ENCODE assay signal across 8 cellular contexts in the genomic region with DNA sequence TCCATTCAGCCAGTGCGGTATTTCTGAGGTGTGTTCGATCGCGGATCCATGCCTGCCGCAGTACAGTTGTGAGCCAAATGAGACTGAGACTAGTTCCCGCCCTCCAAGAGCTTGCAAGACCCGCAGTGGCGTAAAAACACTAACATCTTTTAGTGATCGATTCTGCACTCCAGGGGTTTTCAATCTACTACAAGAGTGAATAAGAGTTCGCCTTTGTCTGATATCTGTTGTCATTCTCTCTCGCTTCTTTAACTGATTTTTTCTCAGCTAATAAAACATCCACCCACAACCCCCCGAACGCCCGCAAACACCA. TPM values are rescaled to one million over a fixed set of nuclear protein-coding genes. Genes with fewer than 3 reads are reported as not detected.
DNase-seq lines count a peak whose midpoint lies in the region; ATAC-seq and TF ChIP-seq lines count a peak whose summit lies in the region.
"Had no signal": no experiment of that assay in that cellular context is flagged by ENCODE, and none has a peak within 500 bp of the region (broad histone marks: within the 10 kb centered on the region; RNA-seq: fewer than 3 reads in every experiment).

No MANE protein-coding gene starts in this region.

- H3K36me3 ChIP-seq in naive thymus-derived CD4-positive, alpha-beta T cell (ENCODE audit: control insufficient read depth in 2 of 3, insufficient read depth in 3 of 3, low read length in 3 of 3), result peaks cover 20 to 32% (median 23%) of the 10 kb centered on the region in 3 experiments

- POLR2A ChIA-PET in naive thymus-derived CD4-positive, alpha-beta T cell (lab: Charles Lee), result interaction anchor here (0.6 to 11.8 kb wide), 37 partner anchors 10 to 868 kb away, joined by 3 to 144 read pairs (median 5); a partner anchor contains a TSS
- POLR2A ChIA-PET in GM10248 (lab: Yijun Ruan, JAX), result interaction anchor here (0.6 to 1.2 kb wide), 11 partner anchors 10 to 1378 kb away, joined by 3 to 8 read pairs (median 4); no protein-coding TSS in a partner anchor

- peaks cover 4 to 31% (median 25%) of the 10 kb centered on the region in 5 donors for H3K36me3 Mint-ChIP-seq in naive thymus-derived CD4-positive, alpha-beta T cell

- no peaks in the 10 kb centered on the region for H3K9me3 Mint-ChIP-seq in naive thymus-derived CD4-positive, alpha-beta T cell

- peaks cover 43 to 46% of the 10 kb centered on the region in 2 donors for H3K4me1 ChIP-seq in naive thymus-derived CD4-positive, alpha-beta T cell (ENCODE audit: control insufficient read depth in 2 of 2, insufficient read depth in 2 of 2, low read length in 2 of 2)

- CTCF ChIA-PET in naive thymus-derived CD4-positive, alpha-beta T cell (lab: Charles Lee), result interaction anchor here (0.5 to 2.5 kb wide), 12 partner anchors 31 to 427 kb away, joined by 3 to 14 read pairs (median 3); no protein-coding TSS in a partner anchor
- CTCF ChIA-PET in GM10248 (lab: Yijun Ruan, JAX), result interaction anchor here (1.0 to 3.4 kb wide), 4 partner anchors 25 to 46 kb away, joined by 6 to 22 read pairs (median 9); no protein-coding TSS in a partner anchor

- intact Hi-C loops in dorsolateral prefrontal cortex (cut with DNase I), result loop anchor here (5.0 kb wide), 2 partner anchors 47 to 263 kb away; a partner anchor contains a TSS
- intact Hi-C loops in naive thymus-derived CD4-positive, alpha-beta T cell (cut with micrococcal nuclease), result loop anchor here in 1 of 2 donors (2.0 kb wide), 2 partner anchors 45 to 329 kb away; a partner anchor contains a TSS

- TF ChIP-seq CTCF in dorsolateral prefrontal cortex (IDR thresholded peaks at IDR 0.05 in 54 of 56, conservative IDR thresholded peaks at IDR 0.05 in 2 of 56; ENCODE audit: low read depth in 1 of 56, partially characterized antibody in 56 of 56) (peak in 2 of 56 donors; percentile 10 to 11), GM10248 (IDR thresholded peaks at IDR 0.05; ENCODE audit: control extremely low read depth, extremely low read depth, low read depth, missing control alignments) (no peak)

- no peaks in the 10 kb centered on the region for H3K27me3 ChIP-seq in dorsolateral prefrontal cortex
- H3K27me3 ChIP-seq in naive thymus-derived CD4-positive, alpha-beta T cell (ENCODE audit: control insufficient read depth in 2 of 2, insufficient read depth in 2 of 2, low read length in 2 of 2), result no peaks in the 10 kb centered on the region

- H3K4me1 Mint-ChIP-seq in naive thymus-derived CD4-positive, alpha-beta T cell, result peaks cover 38 to 72% (median 55%) of the 10 kb centered on the region in 7 donors

- H3K27ac ChIP-seq in dorsolateral prefrontal cortex, result peak overlapping the region; percentile 93 to 100 (median 99)
- H3K27ac ChIP-seq in naive thymus-derived CD4-positive, alpha-beta T cell (ENCODE audit: low read depth, low read length), result peak overlapping the region; percentile 98

- H3K27me3 Mint-ChIP-seq in naive thymus-derived CD4-positive, alpha-beta T cell, result no peaks in the 10 kb centered on the region

- TF ChIP-seq EP300 in Ishikawa (IDR thresholded peaks at IDR 0.05; ENCODE audit: borderline replicate concordance), result no peak

- peak overlapping the region; percentile 93 to 100 (median 99) for H3K27ac Mint-ChIP-seq in naive thymus-derived CD4-positive, alpha-beta T cell

- no peaks in the 10 kb centered on the region for H3K9me3 ChIP-seq in naive thymus-derived CD4-positive, alpha-beta T cell (ENCODE audit: control insufficient read depth in 2 of 3, low read length in 3 of 3)

- peak overlapping the region; percentile 43 to 100 (median 96) for H3K4me3 ChIP-seq in dorsolateral prefrontal cortex
- H3K4me3 ChIP-seq in naive thymus-derived CD4-positive, alpha-beta T cell (ENCODE audit: low read length), result peak overlapping the region; percentile 83

- no peak for TF ChIP-seq RAD21 in Ishikawa (IDR thresholded peaks at IDR 0.05; ENCODE audit: low read depth)

- peak; percentile 3 for ATAC-seq in GM18907 (IDR thresholded peaks at IDR 0.05; ENCODE audit: unreplicated experiment)
- peak; percentile 26 for ATAC-seq in naive thymus-derived CD4-positive, alpha-beta T cell

- H3K4me3 Mint-ChIP-seq in naive thymus-derived CD4-positive, alpha-beta T cell, result peak overlapping the region; percentile 87 to 98 (median 92)

- DNase-seq in dorsolateral prefrontal cortex (no peak), D341Med (ENCODE audit: low spot score) (no peak), GM10248 (ENCODE audit: extremely low spot score) (no peak), glomerular visceral epithelial cell (ENCODE audit: extremely low spot score) (no peak)
- DNase-seq in naive thymus-derived CD4-positive, alpha-beta T cell, result no peak

TF ChIP-seq in Ishikawa, 13 proteins besides CTCF, POLR2A, EP300 and RAD21:
- no peak for TF ChIP-seq TEAD4 (IDR thresholded peaks at IDR 0.05)
- TF ChIP-seq, protein P1, sequence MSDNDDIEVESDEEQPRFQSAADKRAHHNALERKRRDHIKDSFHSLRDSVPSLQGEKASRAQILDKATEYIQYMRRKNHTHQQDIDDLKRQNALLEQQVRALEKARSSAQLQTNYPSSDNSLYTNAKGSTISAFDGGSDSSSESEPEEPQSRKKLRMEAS (IDR thresholded peaks at IDR 0.05), result no peak
- TF ChIP-seq EGR1 (IDR thresholded peaks at IDR 0.05), result no peak
- TF ChIP-seq, protein P2, sequence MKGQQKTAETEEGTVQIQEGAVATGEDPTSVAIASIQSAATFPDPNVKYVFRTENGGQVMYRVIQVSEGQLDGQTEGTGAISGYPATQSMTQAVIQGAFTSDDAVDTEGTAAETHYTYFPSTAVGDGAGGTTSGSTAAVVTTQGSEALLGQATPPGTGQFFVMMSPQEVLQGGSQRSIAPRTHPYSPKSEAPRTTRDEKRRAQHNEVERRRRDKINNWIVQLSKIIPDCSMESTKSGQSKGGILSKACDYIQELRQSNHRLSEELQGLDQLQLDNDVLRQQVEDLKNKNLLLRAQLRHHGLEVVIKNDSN (IDR thresholded peaks at IDR 0.05), result no peak
- TF ChIP-seq TCF12 (IDR thresholded peaks at IDR 0.05; ENCODE audit: low read depth), result peak; percentile 32; the same call in 1 of the 2 replicates

RNA-seq across cellular contexts. Expression of a gene that starts 0.5 kb away (rescaled TPM):
- total RNA-seq in dorsolateral prefrontal cortex, result 100 to 1,000 TPM; 415 to 719 (median 536) TPM
- 1,000 to 10,000 TPM; 1,932 to 3,942 (median 3,777) TPM for total RNA-seq in naive thymus-derived CD4-positive, alpha-beta T cell
- polyA plus RNA-seq in naive thymus-derived CD4-positive, alpha-beta T cell, result 1,000 to 10,000 TPM; 4,326 to 4,957 TPM

RNA-seq across cellular contexts. Expression of a gene that starts 2.2 kb away (rescaled TPM):
- 100 to 1,000 TPM in 63 of 120 experiments, 10 to 100 TPM in 57; 43.6 to 155 (median 101) TPM for total RNA-seq in dorsolateral prefrontal cortex
- total RNA-seq in naive thymus-derived CD4-positive, alpha-beta T cell, result 10 to 100 TPM; 10.7 to 22.0 (median 12.8) TPM
- 1 to 10 TPM in 1 of 2 donors, under 1 TPM in 1; 0.39 to 1.9 TPM for polyA plus RNA-seq in naive thymus-derived CD4-positive, alpha-beta T cell

RNA-seq across cellular contexts. Expression of a gene that starts 26.1 kb away (rescaled TPM):
- 100 to 1,000 TPM in 2 of 120 experiments, 10 to 100 TPM in 118; 16.2 to 113 (median 58.6) TPM for total RNA-seq in dorsolateral prefrontal cortex
- total RNA-seq in naive thymus-derived CD4-positive, alpha-beta T cell, result not detected
- not detected for polyA plus RNA-seq in naive thymus-derived CD4-positive, alpha-beta T cell
- total RNA-seq: activated CD8-positive, alpha-beta memory T cell treated with anti-CD3 and anti-CD28 coated beads for 36 hours had no signal

RNA-seq across cellular contexts. Expression of a gene that starts 33.7 kb away (rescaled TPM):
- total RNA-seq in dorsolateral prefrontal cortex, result 1 to 10 TPM in 37 of 120 experiments, under 1 TPM in 58, not detected in 25; 0.18 to 2.6 (median 0.79) TPM
- under 1 TPM in 2 of 5 experiments, not detected in 3; 0.34 to 0.78 TPM for total RNA-seq in naive thymus-derived CD4-positive, alpha-beta T cell
- polyA plus RNA-seq in naive thymus-derived CD4-positive, alpha-beta T cell, result under 1 TPM in 1 of 2 donors, not detected in 1; 0.15 TPM
- total RNA-seq: activated CD8-positive, alpha-beta memory T cell treated with anti-CD3 and anti-CD28 coated beads for 36 hours had no signal

RNA-seq across cellular contexts. Expression of a gene that starts 48.2 kb away (rescaled TPM):
- 10 to 100 TPM; 16.5 to 57.0 (median 33.4) TPM for total RNA-seq in dorsolateral prefrontal cortex
- total RNA-seq in naive thymus-derived CD4-positive, alpha-beta T cell, result 10 to 100 TPM in 4 of 5 experiments, 1 to 10 TPM in 1; 2.3 to 55.7 (median 31.8) TPM
- 10 to 100 TPM; 19.3 to 22.5 TPM for polyA plus RNA-seq in naive thymus-derived CD4-positive, alpha-beta T cell

Comparison
In these comparisons a context has a peak if more than half of its experiments do, and no peak if none do; other contexts are left out.
1. RNA of a gene that starts 26.1 kb away (total RNA-seq): 16.2 to 113 TPM in dorsolateral prefrontal cortex; not detected in naive thymus-derived CD4-positive, alpha-beta T cell; every median in the first group is over 10 times any median in the second.